ENCODE assay signal across 11 cellular contexts in the genomic region with DNA sequence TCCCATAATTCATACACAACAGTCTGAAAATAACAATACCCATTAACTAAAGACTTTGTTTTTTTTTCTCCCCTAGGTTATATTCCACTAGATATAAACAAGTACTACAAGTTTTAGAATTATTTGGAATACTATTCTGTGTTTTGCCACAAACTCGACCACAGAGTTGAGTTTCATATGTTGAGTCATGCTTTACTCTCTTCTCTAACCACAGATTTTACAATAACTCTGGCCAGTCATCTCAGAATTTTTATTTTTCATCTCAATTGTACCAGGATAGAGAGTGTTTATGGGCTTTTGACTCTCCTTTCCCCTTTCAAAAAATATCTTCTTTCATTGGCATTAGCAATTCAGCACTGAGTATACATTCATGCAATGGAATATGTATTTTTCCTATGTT.
DNase-seq lines count a peak whose midpoint lies in the region; ATAC-seq and TF ChIP-seq lines count a peak whose summit lies in the region.
"Had no signal": no experiment of that assay in that cellular context is flagged by ENCODE, and none has a peak within 500 bp of the region (broad histone marks: within the 10 kb centered on the region; RNA-seq: fewer than 3 reads in every experiment).

No MANE protein-coding gene starts in this region.

- H3K9me3 Mint-ChIP-seq in activated CD8-positive, alpha-beta T cell treated with anti-CD3 and anti-CD28 coated beads, Interleukin-2, amount 10 ng/mL, durations not matched to agents 7 days and 5 days (ENCODE audit: insufficient read depth), result no peaks in the 10 kb centered on the region
- no peaks in the 10 kb centered on the region for H3K9me3 Mint-ChIP-seq in activated CD8-positive, alpha-beta T cell treated with anti-CD3 and anti-CD28 coated beads for 36 hours
- no peaks in the 10 kb centered on the region for H3K9me3 Mint-ChIP-seq in activated CD4-positive, alpha-beta T cell treated with anti-CD3 and anti-CD28 coated beads, Interleukin-2, amount 10 ng/mL, durations not matched to agents 7 days and 5 days

- H3K36me3 Mint-ChIP-seq in activated CD8-positive, alpha-beta T cell treated with anti-CD3 and anti-CD28 coated beads, Interleukin-2, amount 10 ng/mL, durations not matched to agents 7 days and 5 days (ENCODE audit: low read depth), result no peaks in the 10 kb centered on the region
- H3K36me3 Mint-ChIP-seq in activated CD8-positive, alpha-beta T cell treated with anti-CD3 and anti-CD28 coated beads for 36 hours (ENCODE audit: low read depth), result no peaks in the 10 kb centered on the region
- H3K36me3 Mint-ChIP-seq in activated CD4-positive, alpha-beta T cell treated with anti-CD3 and anti-CD28 coated beads, Interleukin-2, amount 10 ng/mL, durations not matched to agents 7 days and 5 days (ENCODE audit: low read depth), result no peaks in the 10 kb centered on the region

- no peak overlapping the region for H3K27ac ChIP-seq in stomach

- in situ Hi-C loops in SK-MEL-5 (cut with HindIII; ENCODE audit: low pct_unique_long_range_greater_than_20kb, low sequenced_read_pairs), result no loop called here

- H3K9me3 ChIP-seq in stomach, result no peaks in the 10 kb centered on the region

- no peak overlapping the region for H3K4me3 Mint-ChIP-seq in activated CD8-positive, alpha-beta T cell treated with anti-CD3 and anti-CD28 coated beads, Interleukin-2, amount 10 ng/mL, durations not matched to agents 7 days and 5 days
- no peak overlapping the region for H3K4me3 Mint-ChIP-seq in activated CD8-positive, alpha-beta T cell treated with anti-CD3 and anti-CD28 coated beads for 36 hours
- no peak overlapping the region for H3K4me3 Mint-ChIP-seq in activated CD4-positive, alpha-beta T cell treated with anti-CD3 and anti-CD28 coated beads, Interleukin-2, amount 10 ng/mL, durations not matched to agents 7 days and 5 days

- no peak for TF ChIP-seq CTCF in activated CD8-positive, alpha-beta T cell treated with anti-CD3 and anti-CD28 coated beads for 36 hours (IDR thresholded peaks at IDR 0.05)
- no peak for TF ChIP-seq CTCF in stomach (IDR thresholded peaks at IDR 0.05)

- no peaks in the 10 kb centered on the region for H3K27me3 ChIP-seq in stomach

- H3K4me3 ChIP-seq in stomach, result no peak overlapping the region

- H3K27ac Mint-ChIP-seq in activated CD8-positive, alpha-beta T cell treated with anti-CD3 and anti-CD28 coated beads, Interleukin-2, amount 10 ng/mL, durations not matched to agents 7 days and 5 days, result no peak overlapping the region
- H3K27ac Mint-ChIP-seq in activated CD8-positive, alpha-beta T cell treated with anti-CD3 and anti-CD28 coated beads for 36 hours, result no peak overlapping the region
- no peak overlapping the region for H3K27ac Mint-ChIP-seq in activated CD4-positive, alpha-beta T cell treated with anti-CD3 and anti-CD28 coated beads, Interleukin-2, amount 10 ng/mL, durations not matched to agents 7 days and 5 days

- 27 to 44% (median 38%) methylated on average over 1 of the region's 1 CpG for WGBS in stomach, 5 donors

- H3K4me1 Mint-ChIP-seq in activated CD8-positive, alpha-beta T cell treated with anti-CD3 and anti-CD28 coated beads, Interleukin-2, amount 10 ng/mL, durations not matched to agents 7 days and 5 days (ENCODE audit: low read depth), result peaks cover 7% of the 10 kb centered on the region
- H3K4me1 Mint-ChIP-seq in activated CD8-positive, alpha-beta T cell treated with anti-CD3 and anti-CD28 coated beads for 36 hours (ENCODE audit: low read depth), result no peaks in the 10 kb centered on the region
- peaks cover 3% of the 10 kb centered on the region for H3K4me1 Mint-ChIP-seq in activated CD4-positive, alpha-beta T cell treated with anti-CD3 and anti-CD28 coated beads, Interleukin-2, amount 10 ng/mL, durations not matched to agents 7 days and 5 days

- POLR2A ChIA-PET in activated CD8-positive, alpha-beta T cell treated with anti-CD3 and anti-CD28 coated beads, Interleukin-2, amount 10 ng/mL, durations not matched to agents 7 days and 5 days (lab: Charles Lee), result no interaction called here
- POLR2A ChIA-PET in activated CD8-positive, alpha-beta T cell treated with anti-CD3 and anti-CD28 coated beads for 36 hours (lab: Charles Lee), result no interaction called here
- POLR2A ChIA-PET in activated CD4-positive, alpha-beta T cell treated with anti-CD3 and anti-CD28 coated beads, Interleukin-2, amount 10 ng/mL, durations not matched to agents 7 days and 5 days (lab: Charles Lee), result no interaction called here

- H3K4me1 ChIP-seq in stomach, result no peaks in the 10 kb centered on the region

- TF ChIP-seq EP300 in stomach (IDR thresholded peaks at IDR 0.05), result no peak

- TF ChIP-seq POLR2A in stomach (IDR thresholded peaks at IDR 0.05), result no peak

- CTCF ChIA-PET in activated CD8-positive, alpha-beta T cell treated with anti-CD3 and anti-CD28 coated beads, Interleukin-2, amount 10 ng/mL, durations not matched to agents 7 days and 5 days (lab: Charles Lee), result no interaction called here
- CTCF ChIA-PET in activated CD8-positive, alpha-beta T cell treated with anti-CD3 and anti-CD28 coated beads for 36 hours (lab: Charles Lee), result no interaction called here
- CTCF ChIA-PET in activated CD4-positive, alpha-beta T cell treated with anti-CD3 and anti-CD28 coated beads, Interleukin-2, amount 10 ng/mL, durations not matched to agents 7 days and 5 days (lab: Charles Lee), result no interaction called here

- intact Hi-C loops in activated CD8-positive, alpha-beta T cell treated with anti-CD3 and anti-CD28 coated beads for 36 hours (cut with micrococcal nuclease), result no loop called here
- intact Hi-C loops in stomach (cut with DNase I; ENCODE audit: low total_unique reads), result no loop called here

- H3K36me3 ChIP-seq in stomach, result no peaks in the 10 kb centered on the region

- peak; percentile 23 for ATAC-seq in activated CD8-positive, alpha-beta T cell treated with anti-CD3 and anti-CD28 coated beads, Interleukin-2, amount 10 ng/mL, durations not matched to agents 7 days and 5 days
- ATAC-seq in activated CD8-positive, alpha-beta T cell treated with anti-CD3 and anti-CD28 coated beads for 36 hours, result no peak
- peak; percentile 71 for ATAC-seq in HG02970 (IDR thresholded peaks at IDR 0.05; ENCODE audit: low FRiP score, unreplicated experiment)

- DNase-seq in activated CD8-positive, alpha-beta T cell treated with anti-CD3 and anti-CD28 coated beads, Interleukin-2, amount 10 ng/mL, durations not matched to agents 7 days and 5 days, result no peak
- no peak for DNase-seq in activated CD8-positive, alpha-beta T cell treated with anti-CD3 and anti-CD28 coated beads for 36 hours
- peak; percentile 9 for DNase-seq in SK-MEL-5 (ENCODE audit: low read depth, low spot score)
- DNase-seq in stromal cell of bone marrow (ENCODE audit: low read depth), result peak; percentile 76
- DNase-seq in stomach, result no peak
- no peak for DNase-seq in stimulated activated naive CD4-positive, alpha-beta T cell treated with Interleukin-2 at 50 U/mL for 16 hours (lab: John Stamatoyannopoulos, UW)
- DNase-seq in activated CD4-positive, alpha-beta T cell treated with anti-CD3 and anti-CD28 coated beads, Interleukin-2, amount 10 ng/mL, durations not matched to agents 7 days and 5 days, result no peak
- DNase-seq: activated CD4-positive, alpha-beta T cell treated with anti-CD3 and anti-CD28 coated beads for 48 hours; effector CD4-positive, alpha-beta T cell; NCI-H446 treated with DMSO at 0.1 percent for 48 hours had no signal

- H3K27me3 Mint-ChIP-seq in activated CD8-positive, alpha-beta T cell treated with anti-CD3 and anti-CD28 coated beads, Interleukin-2, amount 10 ng/mL, durations not matched to agents 7 days and 5 days (ENCODE audit: low read depth), result peaks cover 16% of the 10 kb centered on the region
- H3K27me3 Mint-ChIP-seq in activated CD8-positive, alpha-beta T cell treated with anti-CD3 and anti-CD28 coated beads for 36 hours, result no peaks in the 10 kb centered on the region
- peaks cover 16% of the 10 kb centered on the region for H3K27me3 Mint-ChIP-seq in activated CD4-positive, alpha-beta T cell treated with anti-CD3 and anti-CD28 coated beads, Interleukin-2, amount 10 ng/mL, durations not matched to agents 7 days and 5 days

Comparison
In these comparisons a context has a peak if more than half of its experiments do, and no peak if none do; other contexts are left out.
1. DNase-seq: peak in SK-MEL-5 (single experiment) and stromal cell of bone marrow (single experiment); none in activated CD8-positive, alpha-beta T cell treated with anti-CD3 and anti-CD28 coated beads, Interleukin-2, amount 10 ng/mL, durations not matched to agents 7 days and 5 days (single experiment), activated CD8-positive, alpha-beta T cell treated with anti-CD3 and anti-CD28 coated beads for 36 hours (single experiment), stomach (single experiment), stimulated activated naive CD4-positive, alpha-beta T cell treated with Interleukin-2 at 50 U/mL for 16 hours (single experiment) and activated CD4-positive, alpha-beta T cell treated with anti-CD3 and anti-CD28 coated beads, Interleukin-2, amount 10 ng/mL, durations not matched to agents 7 days and 5 days (single experiment).